Comparison of ENCODE assay signal across 8 cellular contexts in genomic region chr13:51814825-51815650, GRCh38. TPM values are rescaled to one million over a fixed set of nuclear protein-coding genes. Genes with fewer than 3 reads are reported as not detected.
A peak's percentile ranks its signal among the peaks of the same experiment; 100 is the strongest.
DNase-seq lines count a peak whose midpoint lies in the region; ATAC-seq, FAIRE-seq and TF ChIP-seq lines count a peak whose summit lies in the region.

No MANE protein-coding gene starts in this region.

- TF ChIP-seq POLR2A in HCT116 (IDR thresholded peaks at IDR 0.05; ENCODE audit: borderline replicate concordance, extremely low read depth, insufficient read depth, insufficient read length): no peak

- H3F3A ChIP-seq in Loucy (ENCODE audit: low read depth): no peaks in the 10 kb centered on the region
- no peaks in the 10 kb centered on the region for H3F3A ChIP-seq in SU-DHL-6 (ENCODE audit: insufficient read depth)

- POLR2A ChIA-PET in HCT116 (lab: Charles Lee): no interaction called here

- BruUV-seq in HCT116 (replicated peaks; lab: Mats Ljungman, UMichigan): no TSS peak

- RAD21 ChIA-PET in HCT116 (lab: Charles Lee; ENCODE audit: low non-redundant PET in 1 of 2, low total read pairs in 2 of 2, uncharacterized antibody in 2 of 2, unreplicated experiment in 2 of 2): no interaction called here

- peak overlapping the region; percentile 15 to 33 for H3K4me3 ChIP-seq in HCT116 (replicated peaks in 1 of 2; ENCODE audit: low read depth in 1 of 2, low read length in 2 of 2)
- peak overlapping the region; percentile 43 for H3K4me3 ChIP-seq in Loucy (ENCODE audit: low read length, poor library complexity, severe bottlenecking)
- H3K4me3 ChIP-seq in SU-DHL-6 (ENCODE audit: insufficient read depth, low read length, poor library complexity, severe bottlenecking): no peak overlapping the region
- H3K4me3 ChIP-seq in hepatocyte: no peak overlapping the region
- no peak overlapping the region for H3K4me3 ChIP-seq in small intestine (ENCODE audit: low read depth in 1 of 2, low read length in 2 of 2)

- peaks cover 0 to 31% of the 10 kb centered on the region in 2 experiments; a peak in 3 of 4 replicates for H3K4me1 ChIP-seq in HCT116 (ENCODE audit: control insufficient read depth in 1 of 2, insufficient read depth in 2 of 2, low read length in 2 of 2)
- peaks cover 30% of the 10 kb centered on the region for H3K4me1 ChIP-seq in Loucy (ENCODE audit: insufficient read depth, low read length, poor library complexity, severe bottlenecking)
- H3K4me1 ChIP-seq in hepatocyte (ENCODE audit: insufficient read depth): no peaks in the 10 kb centered on the region
- no peaks in the 10 kb centered on the region for H3K4me1 ChIP-seq in small intestine (ENCODE audit: control insufficient read depth in 2 of 2, insufficient read depth in 1 of 2, low read depth in 1 of 2, low read length in 1 of 2)

- peak; percentile 59 for DNase-seq in NCI-H510A treated with DMSO at 0.1 percent for 48 hours (lab: John Stamatoyannopoulos, UW)
- DNase-seq in NCI-H510A (lab: John Stamatoyannopoulos, UW): no peak
- peak; percentile 60 for DNase-seq in HCT116 (ENCODE audit: low read depth, low spot score)
- peak; percentile 25 for DNase-seq in amniotic stem cell (lab: John Stamatoyannopoulos, UW)
- peak; percentile 75 for DNase-seq in hepatocyte (ENCODE audit: low spot score)
- DNase-seq in small intestine: peak; percentile 82

- H4K20me1 ChIP-seq in HCT116 (ENCODE audit: insufficient read depth) (no peaks in the 10 kb centered on the region), Loucy (ENCODE audit: insufficient read depth, low read length, poor library complexity, severe bottlenecking) (no peaks in the 10 kb centered on the region), SU-DHL-6 (ENCODE audit: low read depth, low read length) (no peaks in the 10 kb centered on the region), hepatocyte (ENCODE audit: insufficient read depth, poor library complexity, severe bottlenecking) (no peaks in the 10 kb centered on the region)

- WGBS in hepatocyte (ENCODE audit: low lambda C conversion rate, missing lambda C conversion rate): 21% methylated on average over 13 of the region's 13 CpGs
- 20 to 25% (median 24%) methylated on average over 13 of the region's 13 CpGs for WGBS in small intestine, 3 donors

- no peaks in the 10 kb centered on the region for H3K9me3 ChIP-seq in HCT116 (ENCODE audit: control insufficient read depth in 1 of 2, insufficient read depth in 1 of 2, low read depth in 1 of 2, low read length in 2 of 2)
- no peaks in the 10 kb centered on the region for H3K9me3 ChIP-seq in Loucy (ENCODE audit: insufficient read depth, low read depth, low read length)
- H3K9me3 ChIP-seq in SU-DHL-6 (ENCODE audit: insufficient read depth, low read length): no peaks in the 10 kb centered on the region
- H3K9me3 ChIP-seq in hepatocyte (ENCODE audit: low read depth): no peaks in the 10 kb centered on the region
- H3K9me3 ChIP-seq in small intestine (ENCODE audit: control insufficient read depth, low read depth): no peaks in the 10 kb centered on the region

- H3K4me2 ChIP-seq in HCT116 (ENCODE audit: low read length) (peak overlapping the region; percentile 63), Loucy (ENCODE audit: low read depth, low read length, poor library complexity, severe bottlenecking) (peak overlapping the region; percentile 60), SU-DHL-6 (ENCODE audit: low read depth, low read length, poor library complexity, severe bottlenecking) (peak overlapping the region; percentile 35), hepatocyte (peak overlapping the region; percentile 67)

- ATAC-seq in HCT116: peak; percentile 81

- no peaks in the 10 kb centered on the region for H3K79me2 ChIP-seq in HCT116 (ENCODE audit: insufficient read depth, low read length)
- H3K79me2 ChIP-seq in Loucy (ENCODE audit: insufficient read depth, low read length): no peaks in the 10 kb centered on the region
- no peaks in the 10 kb centered on the region for H3K79me2 ChIP-seq in SU-DHL-6 (ENCODE audit: insufficient read depth, low read length)
- no peaks in the 10 kb centered on the region for H3K79me2 ChIP-seq in hepatocyte

- intact Hi-C loops in HCT116 (cut with micrococcal nuclease): loop anchor here (1.0 kb wide), 2 partner anchors 312 to 386 kb away; no protein-coding TSS in a partner anchor

- peak; percentile 76 for TF ChIP-seq RAD21 in HCT116 (IDR thresholded peaks at IDR 0.05; ENCODE audit: low read depth)

- H3K9ac ChIP-seq in HCT116 (ENCODE audit: low read length) (no peak overlapping the region), Loucy (ENCODE audit: low read depth, low read length, poor library complexity, severe bottlenecking) (peak overlapping the region; percentile 18), SU-DHL-6 (ENCODE audit: low read length) (no peak overlapping the region)

- H3K9me2 ChIP-seq in HCT116 (ENCODE audit: insufficient read depth): no peaks in the 10 kb centered on the region
- no peaks in the 10 kb centered on the region for H3K9me2 ChIP-seq in Loucy (replicated peaks; ENCODE audit: low read depth, low read length)
- no peaks in the 10 kb centered on the region for H3K9me2 ChIP-seq in SU-DHL-6 (replicated peaks; ENCODE audit: insufficient read depth, low read length)
- H3K9me2 ChIP-seq in hepatocyte (replicated peaks; ENCODE audit: insufficient read depth): no peaks in the 10 kb centered on the region

- H3K27me3 ChIP-seq in HCT116 (ENCODE audit: insufficient read depth, low read length): no peaks in the 10 kb centered on the region; the same call in 1 of the 2 replicates
- H3K27me3 ChIP-seq in Loucy (ENCODE audit: insufficient read depth, low read length, poor library complexity, severe bottlenecking): no peaks in the 10 kb centered on the region
- no peaks in the 10 kb centered on the region for H3K27me3 ChIP-seq in SU-DHL-6 (ENCODE audit: low read length)
- H3K27me3 ChIP-seq in hepatocyte: no peaks in the 10 kb centered on the region
- no peaks in the 10 kb centered on the region for H3K27me3 ChIP-seq in small intestine (ENCODE audit: control insufficient read depth in 2 of 2, insufficient read depth in 2 of 2, low read length in 2 of 2)

- TF ChIP-seq CTCF in HCT116 (IDR thresholded peaks at IDR 0.05 in 2 of 3, conservative IDR thresholded peaks at IDR 0.05 in 1 of 3; ENCODE audit: borderline replicate concordance in 1 of 3, insufficient read depth in 1 of 3, low read depth in 2 of 3, low read length in 2 of 3) (peak; percentile 75 to 87 (median 85)), Loucy (conservative IDR thresholded peaks at IDR 0.05; ENCODE audit: low read length) (peak; percentile 94), SU-DHL-6 (IDR thresholded peaks at IDR 0.05; ENCODE audit: insufficient read depth, low read length, poor library complexity, severe bottlenecking) (peak; percentile 64), hepatocyte (IDR thresholded peaks at IDR 0.05; ENCODE audit: poor library complexity) (peak; percentile 79)

- no peak for FAIRE-seq in small intestine (lab: Jason Lieb, UNC)

- CTCF ChIA-PET in HCT116 (lab: Charles Lee): interaction anchor here (0.6 to 2.7 kb wide), 11 partner anchors 14 to 389 kb away, joined by 3 to 22 read pairs (median 4); partner anchors contain the start of genes NEK5 and TMEM272

- H3K36me3 ChIP-seq in HCT116 (ENCODE audit: control insufficient read depth in 1 of 2, insufficient read depth in 2 of 2, low read length in 2 of 2): no peaks in the 10 kb centered on the region
- H3K36me3 ChIP-seq in Loucy (ENCODE audit: insufficient read depth, low read length): no peaks in the 10 kb centered on the region
- H3K36me3 ChIP-seq in SU-DHL-6 (ENCODE audit: low read length): no peaks in the 10 kb centered on the region
- H3K36me3 ChIP-seq in hepatocyte (replicated peaks; ENCODE audit: insufficient read depth, low read depth): no peaks in the 10 kb centered on the region
- H3K36me3 ChIP-seq in small intestine (ENCODE audit: control insufficient read depth in 2 of 2, insufficient read depth in 2 of 2, low read length in 2 of 2): no peaks in the 10 kb centered on the region

- H2AFZ ChIP-seq in HCT116 (ENCODE audit: low read depth, low read length, poor library complexity, severe bottlenecking): peak overlapping the region; percentile 52
- peak overlapping the region; percentile 69 for H2AFZ ChIP-seq in Loucy (ENCODE audit: low read length)
- peak overlapping the region; percentile 81 for H2AFZ ChIP-seq in SU-DHL-6 (ENCODE audit: low read depth, low read length, severe bottlenecking)
- peak overlapping the region; percentile 18 for H2AFZ ChIP-seq in hepatocyte

- no peak overlapping the region for H3K27ac ChIP-seq in HCT116 (ENCODE audit: low read depth, low read length)
- no peak overlapping the region for H3K27ac ChIP-seq in SU-DHL-6 (ENCODE audit: low read depth, low read length)
- no peak overlapping the region for H3K27ac ChIP-seq in hepatocyte
- H3K27ac ChIP-seq in small intestine (ENCODE audit: low read depth in 1 of 2, low read length in 1 of 2): no peak overlapping the region

TF ChIP-seq in HCT116, 20 proteins besides CTCF, POLR2A, EP300 and RAD21 (continues in another document):
- no peak for TF ChIP-seq SP1 (IDR thresholded peaks at IDR 0.05; ENCODE audit: low read depth)
- TF ChIP-seq ZBTB33 (IDR thresholded peaks at IDR 0.05; ENCODE audit: extremely low read depth, insufficient replicate concordance, low read length): no peak

RNA-seq across cellular contexts. Expression of gene DHRS12, which starts 11.1 kb away (rescaled TPM):
- total RNA-seq in HCT116 (2021; ENCODE audit: unreplicated experiment) (3.9 TPM), hepatocyte (4.6 and 9.8 TPM in 2 replicates)
- 4.9 and 5.6 TPM in 2 replicates for polyA plus RNA-seq in HCT116 (2012)
- polyA plus RNA-seq in hepatocyte (13.5 and 19.3 TPM in 2 replicates), small intestine (10 to 100 TPM in 2 of 3 donors, 1 to 10 TPM in 1; 9.3 to 26.4 (median 14.6) TPM)

RNA-seq across cellular contexts. Expression of gene TMEM272, which starts 29.9 kb away (rescaled TPM):
- total RNA-seq in HCT116 (2021; ENCODE audit: unreplicated experiment) (0.17 TPM), hepatocyte (0.16 and 0.20 TPM in 2 replicates)
- 0.04 TPM in 1 of 2 replicates, not detected in the other for polyA plus RNA-seq in HCT116 (2012)
- polyA plus RNA-seq in hepatocyte (0.19 and 0.23 TPM in 2 replicates), small intestine (under 1 TPM in 2 of 3 donors, not detected in 1; 0.04 to 0.54 TPM)

RNA-seq across cellular contexts. Expression of gene CCDC70, which starts 46.7 kb away (rescaled TPM):
- total RNA-seq in HCT116 (2021; ENCODE audit: unreplicated experiment) (not detected), hepatocyte (not detected in 2 replicates)
- 0.05 TPM in 1 of 2 replicates, not detected in the other for polyA plus RNA-seq in HCT116 (2012)
- polyA plus RNA-seq in hepatocyte (0.40 TPM in 1 of 2 replicates, not detected in the other), small intestine (not detected)

Comparison
In these comparisons a context has a peak if more than half of its experiments do, and no peak if none do; other contexts are left out.
1. H2AFZ ChIP-seq: peak in every context shown above with its lines; median percentile 81 in SU-DHL-6; 69 in Loucy; 52 in HCT116; 18 in hepatocyte.
2. H3K4me3 ChIP-seq: peak in HCT116 (2 of 2) and Loucy (single experiment); none in SU-DHL-6 (single experiment), hepatocyte (single experiment) and small intestine (0 of 2).
3. Peak in every context shown above with its lines, with median percentiles within 50 percentile points of each other: H3K4me2 ChIP-seq and CTCF ChIP-seq.